23 cellular contexts compared by ENCODE assay signal in the genomic region with DNA sequence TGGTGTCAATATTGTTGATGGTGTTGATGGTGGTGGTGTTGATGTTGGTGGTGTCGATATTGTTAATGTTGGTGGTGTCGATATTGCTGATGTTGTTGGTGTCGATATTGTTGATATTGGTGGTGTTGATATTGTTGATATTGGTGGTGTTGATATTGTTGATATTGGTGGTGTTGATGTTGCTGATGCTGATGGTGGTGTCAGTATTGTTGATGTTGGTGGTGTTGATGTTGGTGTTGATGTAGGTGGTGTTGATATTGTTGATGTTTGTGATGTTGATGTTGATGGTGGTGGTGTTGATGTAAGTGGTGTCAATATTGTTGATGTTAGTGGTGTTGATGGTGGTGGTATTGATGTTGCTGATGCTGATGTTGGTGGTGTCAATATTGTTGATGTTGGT.
DNase-seq lines count a peak whose midpoint lies in the region; ATAC-seq, FAIRE-seq and TF ChIP-seq lines count a peak whose summit lies in the region.
"Had no signal": no experiment of that assay in that cellular context is flagged by ENCODE, and none has a peak within 500 bp of the region (broad histone marks: within the 10 kb centered on the region; RNA-seq: fewer than 3 reads in every experiment).

No MANE protein-coding gene starts in this region.

- no peaks in the 10 kb centered on the region for H3K4me1 ChIP-seq in A549
- H3K4me1 ChIP-seq in H1 (replicated peaks in 1 of 4; ENCODE audit: control insufficient read depth in 3 of 4, insufficient read depth in 4 of 4, low read length in 3 of 4), result peaks cover 3 to 21% (median 5%) of the 10 kb centered on the region in 4 experiments; a peak in 5 of 7 replicates
- H3K4me1 ChIP-seq: Caco-2 had no signal

- no peak overlapping the region for H4K5ac ChIP-seq in H1 (ENCODE audit: insufficient read length, low read depth, low read length)

- POLR2A ChIA-PET in A549 (lab: Yijun Ruan, JAX), result no interaction called here
- POLR2A ChIA-PET in H1 (lab: Charles Lee; ENCODE audit: partially characterized antibody), result no interaction called here

- H3K36me3 ChIP-seq in H1 (ENCODE audit: control insufficient read depth in 2 of 4, insufficient read depth in 4 of 4, low read length in 3 of 4), result no peaks in the 10 kb centered on the region
- H3K36me3 ChIP-seq: BLaER1 treated with 17β-estradiol and CSF1 and Interleukin-3, amounts not matched to agents 10 nM and 100 nM had no signal

- 80% methylated on average over 3 of the region's 3 CpGs for WGBS in A549 (ENCODE audit: missing lambda C conversion rate)
- 95% methylated on average over 3 of the region's 3 CpGs; no CpG with 5 or more reads in 1 of the 2 experiments for WGBS in H1 (ENCODE audit: extremely low coverage in 1 of 2, insufficient coverage in 1 of 2, insufficient read length in 1 of 2, insufficient replicate concordance in 2 of 2, low coverage in 1 of 2, low lambda C conversion rate in 2 of 2, missing lambda C conversion rate in 1 of 2), 2 experiments

- FAIRE-seq in A549 (lab: Jason Lieb, UNC) (peak; percentile 95), GM12891 (lab: Jason Lieb, UNC) (peak; percentile 13), HTR-8/SVneo (lab: Jason Lieb, UNC) (peak; percentile 100), H1 (lab: Jason Lieb, UNC) (no peak)
- FAIRE-seq: A204.1, D721Med, G401.6, GM12892, GM18507 had no signal

- H2AFZ ChIP-seq in H1 (ENCODE audit: low read length), result no peak overlapping the region

- H3K79me2 ChIP-seq in H1 (ENCODE audit: control insufficient read depth in 1 of 2, insufficient read depth in 2 of 2, low read length in 2 of 2), result peaks cover 0 to 4% of the 10 kb centered on the region in 2 experiments; a peak in 1 of 4 replicates

- peak overlapping the region; percentile 56; the same call in 1 of the 2 replicates for H2BK5ac ChIP-seq in H1 (ENCODE audit: low read depth, low read length)

- no peaks in the 10 kb centered on the region for H4K20me1 ChIP-seq in H1 (replicated peaks in 1 of 2; ENCODE audit: control insufficient read depth in 1 of 2, insufficient read depth in 2 of 2, low read length in 2 of 2)
- H4K20me1 ChIP-seq: BLaER1 treated with 17β-estradiol and CSF1 and Interleukin-3, amounts not matched to agents 10 nM and 100 nM had no signal

- in situ Hi-C loops in KBM-7 (cut with MboI; ENCODE audit: low pct_unique_long_range_greater_than_20kb, low sequenced_read_pairs), result no loop called here

- TF ChIP-seq POLR2A in A549 (IDR thresholded peaks at IDR 0.05; ENCODE audit: low read length) (no peak), GM12891 (IDR thresholded peaks at IDR 0.05; ENCODE audit: low read depth, low read length) (no peak), H1 (IDR thresholded peaks at IDR 0.05; ENCODE audit: control extremely low read depth in 1 of 2, low read depth in 2 of 2, low read length in 2 of 2) (no peak)

- H4K91ac ChIP-seq in H1 (replicated peaks; ENCODE audit: insufficient read length, low read length), result peak overlapping the region; percentile 20

- H3K4me3 ChIP-seq in A549 (no peak overlapping the region), H1 (ENCODE audit: extremely low read depth in 1 of 4, insufficient read depth in 2 of 4, low read depth in 3 of 4, low read length in 4 of 4) (no peak overlapping the region)
- H3K4me3 ChIP-seq: BLaER1 treated with 17β-estradiol and CSF1 and Interleukin-3, amounts not matched to agents 10 nM and 100 nM had no signal

- H2BK120ac ChIP-seq in H1 (replicated peaks; ENCODE audit: low read depth, low read length), result no peak overlapping the region

- TF ChIP-seq RAD21 in A549 (conservative IDR thresholded peaks at IDR 0.05 in 1 of 2, IDR thresholded peaks at IDR 0.05 in 1 of 2) (no peak), H1 (IDR thresholded peaks at IDR 0.05 in 1 of 2, conservative IDR thresholded peaks at IDR 0.05 in 1 of 2; ENCODE audit: low read depth in 2 of 2, low read length in 2 of 2) (no peak)

- H4K8ac ChIP-seq in H1 (ENCODE audit: extremely low read depth, insufficient read depth, low read length), result no peak overlapping the region

- H2BK20ac ChIP-seq in H1 (ENCODE audit: low read length), result peak overlapping the region; percentile 74; the same call in 1 of the 2 replicates

- no peak overlapping the region for H3K18ac ChIP-seq in H1 (ENCODE audit: extremely low read depth, low read length)

- H2BK12ac ChIP-seq in H1 (ENCODE audit: low read depth, low read length), result peak overlapping the region; percentile 77; the same call in 1 of the 2 replicates

- no peaks in the 10 kb centered on the region for H3K79me1 ChIP-seq in H1 (ENCODE audit: low read depth, low read length)

- H3K27me3 ChIP-seq in H1 (replicated peaks in 1 of 4; ENCODE audit: control insufficient read depth in 3 of 4, extremely low read depth in 1 of 4, insufficient read depth in 3 of 4, low read length in 3 of 4), result peaks cover 0 to 2% (median 0%) of the 10 kb centered on the region in 4 experiments; a peak in 1 of 7 replicates
- H3K27me3 ChIP-seq: BLaER1 treated with 17β-estradiol and CSF1 and Interleukin-3, amounts not matched to agents 10 nM and 100 nM had no signal

- no peak overlapping the region for H3K23ac ChIP-seq in H1 (ENCODE audit: insufficient read length)

- H3K27ac ChIP-seq in A549, result no peak overlapping the region
- H3K27ac ChIP-seq in H1 (ENCODE audit: low read depth, low read length), result no peak overlapping the region
- H3K27ac ChIP-seq: BLaER1 treated with 17β-estradiol and CSF1 and Interleukin-3, amounts not matched to agents 10 nM and 100 nM; C4-2B had no signal

- H3K4ac ChIP-seq in H1 (replicated peaks; ENCODE audit: insufficient read length, low read depth, low read length), result no peak overlapping the region

- H3K4me2 ChIP-seq in A549, result no peak overlapping the region
- H3K4me2 ChIP-seq in H1 (ENCODE audit: insufficient read depth in 1 of 2, low read depth in 2 of 2, low read length in 2 of 2), result no peak overlapping the region
- H3K4me2 ChIP-seq: BLaER1 treated with 17β-estradiol and CSF1 and Interleukin-3, amounts not matched to agents 10 nM and 100 nM had no signal

- H3K9ac ChIP-seq in H1 (replicated peaks in 1 of 4; ENCODE audit: extremely low read depth in 1 of 4, low read depth in 3 of 4, low read length in 3 of 4), result no peak overlapping the region; a peak in 1 of 7 replicates
- H3K9ac ChIP-seq: BLaER1 treated with 17β-estradiol and CSF1 and Interleukin-3, amounts not matched to agents 10 nM and 100 nM had no signal

- TF ChIP-seq CTCF in A549 (IDR thresholded peaks at IDR 0.05), result no peak
- no peak for TF ChIP-seq CTCF in H1 (IDR thresholded peaks at IDR 0.05; ENCODE audit: control extremely low read depth in 1 of 3, insufficient read depth in 1 of 3, low read depth in 1 of 3, low read length in 3 of 3)

- H3K56ac ChIP-seq in H1 (replicated peaks; ENCODE audit: insufficient read length, low read depth, low read length), result no peak overlapping the region

- no peak for TF ChIP-seq EP300 in A549 (IDR thresholded peaks at IDR 0.05)
- no peak for TF ChIP-seq EP300 in H1 (IDR thresholded peaks at IDR 0.05; ENCODE audit: borderline replicate concordance in 1 of 2, low read depth in 2 of 2, low read length in 2 of 2)

- peaks cover 11% of the 10 kb centered on the region for H3K23me2 ChIP-seq in H1 (ENCODE audit: low read depth, low read length)

- H2BK15ac ChIP-seq in H1 (ENCODE audit: low read length), result 0 out of 2 replicates have a peak overlapping the region, but pooled peaks have one; percentile 12

- H3K14ac ChIP-seq in H1 (ENCODE audit: insufficient read length), result no peak overlapping the region

- ATAC-seq in A549, result no peak
- no peak for ATAC-seq in HG02884 (IDR thresholded peaks at IDR 0.05; ENCODE audit: unreplicated experiment)
- ATAC-seq: CD8-positive, alpha-beta T cell had no signal

- DNase-seq in A549 (ENCODE audit: low read depth in 1 of 2, low spot score in 1 of 2) (no peak), GM12891 (ENCODE audit: insufficient read length, low spot score) (no peak), HTR-8/SVneo (ENCODE audit: insufficient read length, low spot score) (no peak), H1 (ENCODE audit: low read depth in 1 of 2, low spot score in 2 of 2) (no peak), activated gamma-delta T cell treated with Interleukin-2 at 50 U/mL for 16 hours (no peak), KBM-7 (no peak)
- DNase-seq in stimulated activated naive CD4-positive, alpha-beta T cell (lab: John Stamatoyannopoulos, UW), result no peak
- DNase-seq: 8988T; AML-193; Caco-2; Calu3; CD4-positive, alpha-beta T cell; CD8-positive, alpha-beta T cell; DMS79 treated with DMSO at 0.1 percent for 48 hours; GF-D8 had no signal

- H3K9me3 ChIP-seq in A549, result no peaks in the 10 kb centered on the region
- H3K9me3 ChIP-seq in H1 (ENCODE audit: insufficient read depth in 2 of 2, low read depth in 1 of 2, low read length in 1 of 2), result no peaks in the 10 kb centered on the region

- peak overlapping the region; percentile 98 for H2AK5ac ChIP-seq in H1 (ENCODE audit: low read depth, low read length)

- CTCF ChIA-PET in A549 (lab: Yijun Ruan, JAX), result no interaction called here
- CTCF ChIA-PET in H1 (lab: Charles Lee; ENCODE audit: partially characterized antibody), result no interaction called here

TF ChIP-seq in A549, 52 proteins besides CTCF, POLR2A, EP300 and RAD21 (continues in another document):
- TF ChIP-seq MAFK (IDR thresholded peaks at IDR 0.05; ENCODE audit: partially characterized antibody), result no peak

TF ChIP-seq in GM12891, 5 proteins besides CTCF, POLR2A, EP300 and RAD21:
- TF ChIP-seq TAF1 (IDR thresholded peaks at IDR 0.05; ENCODE audit: low read depth, low read length) (no peak), PAX5 (IDR thresholded peaks at IDR 0.05; ENCODE audit: insufficient read depth, low read length, severe bottlenecking) (no peak), SPI1 (IDR thresholded peaks at IDR 0.05; ENCODE audit: low read depth, low read length) (no peak), POU2F2 (IDR thresholded peaks at IDR 0.05; ENCODE audit: low read depth, low read length) (no peak), POLR2AphosphoS5 (IDR thresholded peaks at IDR 0.05; ENCODE audit: low read depth, low read length) (no peak)

TF ChIP-seq in H1, 55 proteins besides CTCF, POLR2A, EP300 and RAD21 (continues in another document):
- TF ChIP-seq YY1 (IDR thresholded peaks at IDR 0.05; ENCODE audit: low read depth, low read length) (no peak), NRF1 (IDR thresholded peaks at IDR 0.05; ENCODE audit: low read depth, low read length) (no peak), SAP30 (IDR thresholded peaks at IDR 0.05; ENCODE audit: insufficient read depth, insufficient replicate concordance, low read length) (no peak), RFX5 (IDR thresholded peaks at IDR 0.05; ENCODE audit: borderline replicate concordance, low read depth, low read length) (no peak), KDM1A (IDR thresholded peaks at IDR 0.05; ENCODE audit: borderline replicate concordance, low read length) (no peak), PHF8 (conservative IDR thresholded peaks at IDR 0.05; ENCODE audit: low read depth, low read length) (no peak), TAF1 (IDR thresholded peaks at IDR 0.05; ENCODE audit: low read depth, low read length) (no peak), RNF2 (IDR thresholded peaks at IDR 0.05; ENCODE audit: borderline replicate concordance, low read depth, low read length, missing control alignments, poor library complexity, severe bottlenecking) (no peak), SP2 (IDR thresholded peaks at IDR 0.05; ENCODE audit: low read length) (no peak), SP1 (IDR thresholded peaks at IDR 0.05; ENCODE audit: low read depth, low read length) (no peak), CTBP2 (IDR thresholded peaks at IDR 0.05; ENCODE audit: borderline replicate concordance, insufficient read depth, insufficient read length, low read length) (no peak)
